ENCODE assay signal across 19 cellular contexts in the genomic region with DNA sequence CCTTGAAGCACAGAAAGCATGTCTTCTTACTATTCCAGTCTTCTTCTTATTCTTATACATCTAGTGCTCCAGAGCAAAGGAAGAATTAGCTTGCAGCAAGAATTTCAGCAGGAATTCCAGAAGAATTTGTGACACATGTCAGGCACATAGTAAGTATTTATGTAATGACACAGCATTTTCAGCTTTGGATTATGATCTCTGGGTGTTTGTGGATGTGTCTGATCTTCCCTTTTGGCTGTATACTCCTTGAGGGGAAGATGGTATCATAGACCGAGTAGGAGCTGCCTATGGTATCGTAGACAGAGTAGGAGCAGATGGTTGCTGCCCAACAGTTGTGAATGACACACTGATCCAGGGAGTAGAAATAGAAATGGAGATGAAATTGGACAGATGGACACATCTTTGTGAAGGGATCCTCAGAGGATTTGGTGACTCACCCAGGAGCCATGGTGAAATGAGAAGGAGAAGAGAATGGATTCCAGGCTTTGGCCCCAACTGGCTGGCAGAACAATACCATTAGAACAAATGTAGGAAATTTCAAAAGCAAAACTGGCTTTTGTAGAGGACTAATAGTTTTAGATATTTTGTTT.
DNase-seq lines count a peak whose midpoint lies in the region; ATAC-seq and TF ChIP-seq lines count a peak whose summit lies in the region.
"Had no signal": no experiment of that assay in that cellular context is flagged by ENCODE, and none has a peak within 500 bp of the region (broad histone marks: within the 10 kb centered on the region; RNA-seq: fewer than 3 reads in every experiment).

No MANE protein-coding gene starts in this region.

- H3K27ac ChIP-seq in CD4-positive, alpha-beta T cell (ENCODE audit: low read depth, low read length): no peak overlapping the region
- no peak overlapping the region for H3K27ac ChIP-seq in OCI-LY7 (ENCODE audit: low read depth, low read length, poor library complexity, severe bottlenecking)
- H3K27ac ChIP-seq: HL-60 had no signal

- H3K27me3 ChIP-seq in CD4-positive, alpha-beta T cell (ENCODE audit: control insufficient read depth, insufficient read depth, low read length): no peaks in the 10 kb centered on the region

- no peak for ATAC-seq in CD4-positive, alpha-beta T cell (ENCODE audit: poor library complexity)
- ATAC-seq: activated naive CD8-positive, alpha-beta T cell treated with anti-CD3 and anti-CD28 coated beads, Interleukin-2, amount 50 U/mL, for 24 hours; stimulated activated effector memory CD8-positive, alpha-beta T cell treated with anti-CD3 and anti-CD28 coated beads, Interleukin-12 subunit alpha, Interleukin-12 subunit beta, amount 100 ng/mL, for 72 hours; WTC11 had no signal

- H4K20me1 ChIP-seq in OCI-LY7 (ENCODE audit: insufficient read depth, low read length): no peaks in the 10 kb centered on the region

- TF ChIP-seq CTCF in CD4-positive, alpha-beta T cell (IDR thresholded peaks at IDR 0.05): no peak
- TF ChIP-seq CTCF in epithelial cell of esophagus (IDR thresholded peaks at IDR 0.05; ENCODE audit: insufficient read depth, low read depth, low read length, missing control alignments) (no peak), lower leg skin (IDR thresholded peaks at IDR 0.05) (no peak), OCI-LY7 (conservative IDR thresholded peaks at IDR 0.05; ENCODE audit: low read length) (no peak)

- POLR2A ChIA-PET in CD4-positive, alpha-beta T cell (lab: Charles Lee): interaction anchor here (1.3 kb wide), 1 partner anchor 9 kb away, joined by 5 read pairs; no protein-coding TSS in a partner anchor
- POLR2A ChIA-PET in OCI-LY7 (lab: Charles Lee): interaction anchor here (0.6 to 1.0 kb wide), 2 partner anchors 44 to 128 kb away, joined by 3 to 4 read pairs; no protein-coding TSS in a partner anchor

- intact Hi-C loops in CD4-positive, alpha-beta T cell (cut with DNase I, micrococcal nuclease): no loop called here
- intact Hi-C loops in lower leg skin (cut with DNase I; ENCODE audit: low total_unique reads) (no loop called here), OCI-LY7 (cut with micrococcal nuclease; ENCODE audit: unreplicated experiment) (no loop called here)

- no peak overlapping the region for H3K4me2 ChIP-seq in OCI-LY7 (ENCODE audit: low read length)
- H3K4me2 ChIP-seq: SK-N-SH had no signal

- no peaks in the 10 kb centered on the region for H3K79me2 ChIP-seq in OCI-LY7 (ENCODE audit: insufficient read depth, low read depth, low read length)

- H3K27ac Mint-ChIP-seq in CD4-positive, alpha-beta T cell: peak overlapping the region; percentile 81
- H3K27ac Mint-ChIP-seq: activated naive CD8-positive, alpha-beta T cell treated with anti-CD3 and anti-CD28 coated beads, Interleukin-2, amount 50 U/mL, for 24 hours; stimulated activated effector memory CD8-positive, alpha-beta T cell treated with anti-CD3 and anti-CD28 coated beads, Interleukin-12 subunit alpha, Interleukin-12 subunit beta, amount 100 ng/mL, for 72 hours; WTC11 had no signal

- peaks cover 26% of the 10 kb centered on the region for H3K4me1 ChIP-seq in OCI-LY7 (ENCODE audit: insufficient read depth, low read length, poor library complexity, severe bottlenecking)

- no peaks in the 10 kb centered on the region for H3K9me3 Mint-ChIP-seq in CD4-positive, alpha-beta T cell
- H3K9me3 Mint-ChIP-seq: activated naive CD8-positive, alpha-beta T cell treated with anti-CD3 and anti-CD28 coated beads, Interleukin-2, amount 50 U/mL, for 24 hours; stimulated activated effector memory CD8-positive, alpha-beta T cell treated with anti-CD3 and anti-CD28 coated beads, Interleukin-12 subunit alpha, Interleukin-12 subunit beta, amount 100 ng/mL, for 72 hours had no signal

- no peak overlapping the region for H3K4me3 Mint-ChIP-seq in CD4-positive, alpha-beta T cell
- H3K4me3 Mint-ChIP-seq: activated naive CD8-positive, alpha-beta T cell treated with anti-CD3 and anti-CD28 coated beads, Interleukin-2, amount 50 U/mL, for 24 hours; stimulated activated effector memory CD8-positive, alpha-beta T cell treated with anti-CD3 and anti-CD28 coated beads, Interleukin-12 subunit alpha, Interleukin-12 subunit beta, amount 100 ng/mL, for 72 hours; WTC11 had no signal

- no TSS peak for BruUV-seq in OCI-LY7 (replicated peaks; lab: Mats Ljungman, UMichigan)

- peaks cover 53% of the 10 kb centered on the region for H3K4me1 Mint-ChIP-seq in CD4-positive, alpha-beta T cell (ENCODE audit: low read depth)

- CTCF ChIA-PET in CD4-positive, alpha-beta T cell (lab: Charles Lee): no interaction called here
- CTCF ChIA-PET in OCI-LY7 (lab: Charles Lee; ENCODE audit: unreplicated experiment): interaction anchor here (1.1 kb wide), 1 partner anchor 9 kb away, joined by 3 read pairs; no protein-coding TSS in a partner anchor

- no peaks in the 10 kb centered on the region for H3K36me3 Mint-ChIP-seq in CD4-positive, alpha-beta T cell (ENCODE audit: low read depth)
- H3K36me3 Mint-ChIP-seq: stimulated activated effector memory CD8-positive, alpha-beta T cell treated with anti-CD3 and anti-CD28 coated beads, Interleukin-12 subunit alpha, Interleukin-12 subunit beta, amount 100 ng/mL, for 72 hours had no signal

- H3K36me3 ChIP-seq in OCI-LY7 (ENCODE audit: insufficient read depth, low read length): peaks cover 15% of the 10 kb centered on the region

- DNase-seq in CD4-positive, alpha-beta T cell: no peak
- peak; percentile 86 for DNase-seq in LHCN-M2 (ENCODE audit: low read depth)
- peak; percentile 30 for DNase-seq in epithelial cell of esophagus (ENCODE audit: low read depth)
- peak; percentile 92 for DNase-seq in myocyte (ENCODE audit: low read depth)
- DNase-seq in lower leg skin (ENCODE audit: low spot score in 2 of 2): no peak
- DNase-seq in OCI-LY7 (ENCODE audit: low spot score): no peak
- no peak for DNase-seq in NCI-H146 (lab: John Stamatoyannopoulos, UW)
- no peak for DNase-seq in NCI-H187 (lab: John Stamatoyannopoulos, UW)
- DNase-seq: activated naive CD8-positive, alpha-beta T cell treated with anti-CD3 and anti-CD28 coated beads, Interleukin-2, amount 50 U/mL, for 24 hours; C1 segment of cervical spinal cord; GF-D8; H9; MM.1S; retina; SK-N-SH; stimulated activated CD4-positive, alpha-beta T cell treated with anti-CD3 and anti-CD28 coated beads, Interleukin-4, amount 100 ng/mL, for 24 hours had no signal

- H3K9me2 ChIP-seq in OCI-LY7 (ENCODE audit: insufficient read depth, low read length): no peaks in the 10 kb centered on the region
- H3K9me2 ChIP-seq: SK-N-SH had no signal

- no peaks in the 10 kb centered on the region for H3K27me3 Mint-ChIP-seq in CD4-positive, alpha-beta T cell
- H3K27me3 Mint-ChIP-seq: activated naive CD8-positive, alpha-beta T cell treated with anti-CD3 and anti-CD28 coated beads, Interleukin-2, amount 50 U/mL, for 24 hours had no signal

- no peak overlapping the region for H2AFZ ChIP-seq in OCI-LY7 (ENCODE audit: low read length)

- no peaks in the 10 kb centered on the region for H3K9me3 ChIP-seq in CD4-positive, alpha-beta T cell (ENCODE audit: control insufficient read depth, low read length)
- H3K9me3 ChIP-seq in OCI-LY7 (ENCODE audit: low read length): peaks cover 41% of the 10 kb centered on the region
- H3K9me3 ChIP-seq: SK-N-SH had no signal

- 70 to 80% methylated on average over 2 of the region's 2 CpGs for WGBS in lower leg skin, 2 donors

- H3K4me3 ChIP-seq in epithelial cell of esophagus (ENCODE audit: low read length) (no peak overlapping the region), lower leg skin (ENCODE audit: low read depth, poor library complexity, severe bottlenecking) (no peak overlapping the region), OCI-LY7 (ENCODE audit: low read depth, low read length, poor library complexity, severe bottlenecking) (no peak overlapping the region)

- no peak for TF ChIP-seq POLR2A in lower leg skin (IDR thresholded peaks at IDR 0.05)

Comparison
In these comparisons a context has a peak if more than half of its experiments do, and no peak if none do; other contexts are left out.
1. DNase-seq: peak in LHCN-M2 (single experiment), epithelial cell of esophagus (single experiment) and myocyte (single experiment); none in CD4-positive, alpha-beta T cell (0 of 10), lower leg skin (0 of 2), OCI-LY7 (single experiment), NCI-H146 (single experiment) and NCI-H187 (0 of 2).